ENCODE assay signal across 16 cellular contexts in genomic region chr17:35171834-35172233, GRCh38. TPM values are rescaled to one million over a fixed set of nuclear protein-coding genes. Genes with fewer than 3 reads are reported as not detected.
DNase-seq lines count a peak whose midpoint lies in the region; ATAC-seq and TF ChIP-seq lines count a peak whose summit lies in the region.
"Had no signal": no experiment of that assay in that cellular context is flagged by ENCODE, and none has a peak within 500 bp of the region (broad histone marks: within the 10 kb centered on the region; RNA-seq: fewer than 3 reads in every experiment).

No MANE protein-coding gene starts in this region.

- H3K9me3 ChIP-seq in IMR-90 (ENCODE audit: control insufficient read depth, insufficient read depth, low read length) (no peaks in the 10 kb centered on the region), psoas muscle (no peaks in the 10 kb centered on the region)
- H3K9me3 ChIP-seq: HAP-1, transverse colon had no signal

- H3K56ac ChIP-seq in IMR-90 (ENCODE audit: extremely low read depth, insufficient read depth, low read length): no peak overlapping the region

- peak overlapping the region; percentile 29 for H3K4me3 Mint-ChIP-seq in activated naive CD8-positive, alpha-beta T cell treated with anti-CD3 and anti-CD28 coated beads for 36 hours
- H3K4me3 Mint-ChIP-seq: activated B cell treated with CpG ODN at 0.5 μM for 24 hours, neural crest cell had no signal

- H2AK9ac ChIP-seq in IMR-90 (replicated peaks; ENCODE audit: low read depth, low read length, poor library complexity): no peak overlapping the region

- DNase-seq in activated CD4-positive, CD25-positive, alpha-beta regulatory T cell treated with anti-CD3 and anti-CD28 coated beads, Interleukin-2, amount 50 U/mL, for 72 hours: no peak
- DNase-seq in IMR-90 (peak; percentile 32), lung microvascular endothelial cell (ENCODE audit: low read depth in 2 of 2) (peak; percentile 21 to 36), psoas muscle (no peak), NCI-H1417 (lab: John Stamatoyannopoulos, UW) (no peak)
- DNase-seq in activated naive CD8-positive, alpha-beta T cell treated with anti-CD3 and anti-CD28 coated beads for 36 hours: no peak
- DNase-seq: activated B cell treated with CpG ODN at 0.5 μM for 24 hours, DMS153, head of caudate nucleus, left colon, transverse colon had no signal

- H3K23ac ChIP-seq in IMR-90 (ENCODE audit: low read depth, low read length): no peak overlapping the region

- H3K27me3 ChIP-seq in IMR-90 (ENCODE audit: control insufficient read depth, insufficient read depth, low read length): peaks cover 4% of the 10 kb centered on the region; the same call in 1 of the 2 replicates
- H3K27me3 ChIP-seq in psoas muscle (ENCODE audit: insufficient read depth in 3 of 3, low read length in 2 of 3): no peaks in the 10 kb centered on the region
- H3K27me3 ChIP-seq: transverse colon had no signal

- no peak for TF ChIP-seq CTCF in IMR-90 (conservative IDR thresholded peaks at IDR 0.05; ENCODE audit: low read depth, low read length)
- TF ChIP-seq CTCF in psoas muscle (IDR thresholded peaks at IDR 0.05): no peak

- H3K18ac ChIP-seq in IMR-90 (ENCODE audit: low read depth, low read length): no peak overlapping the region

- no peaks in the 10 kb centered on the region for H3K79me1 ChIP-seq in IMR-90 (ENCODE audit: low read depth in 1 of 2, low read length in 2 of 2)

- peak; percentile 48 to 54 for ATAC-seq in activated CD4-positive, CD25-positive, alpha-beta regulatory T cell treated with anti-CD3 and anti-CD28 coated beads, Interleukin-2, amount 50 U/mL, for 24 hours
- ATAC-seq in IMR-90 (ENCODE audit: low read depth): peak; percentile 48
- no peak for ATAC-seq in psoas muscle
- no peak for ATAC-seq in GM18520 (IDR thresholded peaks at IDR 0.05; ENCODE audit: unreplicated experiment)
- ATAC-seq: left colon had no signal

- H3K27ac Mint-ChIP-seq in activated naive CD8-positive, alpha-beta T cell treated with anti-CD3 and anti-CD28 coated beads for 36 hours: peak overlapping the region; percentile 80
- H3K27ac Mint-ChIP-seq: activated B cell treated with CpG ODN at 0.5 μM for 24 hours had no signal

- H3K4me3 ChIP-seq in IMR-90 (ENCODE audit: insufficient read depth, low read depth, low read length) (no peak overlapping the region), psoas muscle (no peak overlapping the region)
- H3K4me3 ChIP-seq: HAP-1, transverse colon had no signal

- no peaks in the 10 kb centered on the region for H3K27me3 Mint-ChIP-seq in activated naive CD8-positive, alpha-beta T cell treated with anti-CD3 and anti-CD28 coated beads for 36 hours

- H3K4me2 ChIP-seq in IMR-90 (ENCODE audit: low read depth, low read length): no peak overlapping the region

- no peak overlapping the region for H2BK5ac ChIP-seq in IMR-90 (ENCODE audit: low read depth, low read length, poor library complexity, severe bottlenecking)

- H3K9me3 Mint-ChIP-seq in activated naive CD8-positive, alpha-beta T cell treated with anti-CD3 and anti-CD28 coated beads for 36 hours: no peaks in the 10 kb centered on the region
- H3K9me3 Mint-ChIP-seq: activated B cell treated with CpG ODN at 0.5 μM for 24 hours, neural crest cell had no signal

- no peak overlapping the region for H2BK20ac ChIP-seq in IMR-90 (ENCODE audit: low read depth, low read length)

- dilution Hi-C loops in IMR-90 (cut with HindIII; ENCODE audit: low sequenced_read_pairs, unreplicated experiment): no loop called here

- H3K36me3 ChIP-seq in IMR-90 (ENCODE audit: control insufficient read depth, insufficient read depth, low read length) (no peaks in the 10 kb centered on the region), psoas muscle (ENCODE audit: insufficient read depth in 1 of 2, low read depth in 1 of 2) (peaks cover 5 to 98% of the 10 kb centered on the region in 2 donors)
- H3K36me3 ChIP-seq: HAP-1, transverse colon had no signal

- no peak overlapping the region for H4K8ac ChIP-seq in IMR-90 (ENCODE audit: low read depth in 2 of 2, low read length in 2 of 2)

- intact Hi-C loops in IMR-90 (cut with micrococcal nuclease) (loop anchor here (1.0 to 10.0 kb wide), 6 partner anchors 70 to 575 kb away; partner anchors contain the start of genes SLFN12 and SLFN5), psoas muscle (cut with DNase I) (loop anchor here in 1 of 2 donors (5.0 kb wide), 1 partner anchor 360 kb away; no protein-coding TSS in a partner anchor)

- in situ Hi-C loops in IMR-90 (cut with MboI; ENCODE audit: low sequenced_read_pairs): no loop called here

- H4K91ac ChIP-seq in IMR-90 (ENCODE audit: insufficient read depth, low read depth, low read length): no peak overlapping the region

- no peak overlapping the region for H2BK120ac ChIP-seq in IMR-90 (ENCODE audit: low read depth, low read length)

- no peak overlapping the region for H2BK15ac ChIP-seq in IMR-90 (ENCODE audit: low read depth, low read length)

- H3K27ac ChIP-seq in IMR-90 (ENCODE audit: insufficient read depth, low read length) (no peak overlapping the region), psoas muscle (no peak overlapping the region)
- H3K27ac ChIP-seq: transverse colon had no signal

- no peak overlapping the region for H4K5ac ChIP-seq in IMR-90 (ENCODE audit: low read depth, low read length)

- no TSS peak for BruUV-seq in IMR-90 (replicated peaks; lab: Mats Ljungman, UMichigan)

- 0 out of 2 replicates have a peak, but pooled peaks cover 5% of the 10 kb centered on the region for H3K9me1 ChIP-seq in IMR-90 (ENCODE audit: insufficient read depth, low read length)

- H3K9ac ChIP-seq in IMR-90 (ENCODE audit: low read depth, low read length): no peak overlapping the region

- peaks cover 4% of the 10 kb centered on the region; the same call in 1 of the 2 replicates for H3K4me1 ChIP-seq in IMR-90 (ENCODE audit: control insufficient read depth, insufficient read depth, low read length)
- H3K4me1 ChIP-seq in psoas muscle: no peaks in the 10 kb centered on the region
- H3K4me1 ChIP-seq: HAP-1, transverse colon had no signal

- no peak overlapping the region for H2AFZ ChIP-seq in IMR-90 (replicated peaks; ENCODE audit: low read length, poor library complexity)

- H2AK5ac ChIP-seq in IMR-90 (ENCODE audit: low read depth, low read length): no peak overlapping the region

- H3K4ac ChIP-seq in IMR-90 (ENCODE audit: low read depth, low read length): no peak overlapping the region

- POLR2A ChIA-PET in IMR-90 (lab: Charles Lee; ENCODE audit: unreplicated experiment): no interaction called here

- H4K20me1 ChIP-seq in IMR-90 (ENCODE audit: insufficient read depth, low read length): no peaks in the 10 kb centered on the region

- no peak overlapping the region for H3K14ac ChIP-seq in IMR-90 (replicated peaks; ENCODE audit: low read depth, low read length)

- no peak for TF ChIP-seq RAD21 in IMR-90 (IDR thresholded peaks at IDR 0.05; ENCODE audit: low read length)

- no peaks in the 10 kb centered on the region for H3K36me3 Mint-ChIP-seq in activated naive CD8-positive, alpha-beta T cell treated with anti-CD3 and anti-CD28 coated beads for 36 hours

- no CpG with 5 or more reads among the region's 2 CpGs for WGBS in IMR-90 (ENCODE audit: extremely low coverage in 2 of 2, insufficient read length in 1 of 2), 2 experiments
- 59 to 65% (median 59%) methylated on average over 2 of the region's 2 CpGs for WGBS in psoas muscle, 3 donors

- peaks cover 42% of the 10 kb centered on the region for H3K4me1 Mint-ChIP-seq in activated naive CD8-positive, alpha-beta T cell treated with anti-CD3 and anti-CD28 coated beads for 36 hours
- H3K4me1 Mint-ChIP-seq: activated B cell treated with CpG ODN at 0.5 μM for 24 hours, neural crest cell had no signal

- CTCF ChIA-PET in IMR-90 (lab: Yijun Ruan, JAX): interaction anchor here (1.0 kb wide), 1 partner anchor 369 kb away, joined by 3 read pairs; no protein-coding TSS in a partner anchor

- TF ChIP-seq POLR2A in IMR-90 (IDR thresholded peaks at IDR 0.05; ENCODE audit: low read depth, low read length): no peak

RNA-seq across cellular contexts. Expression of gene SLC35G3, which starts 22.4 kb away (rescaled TPM):
- total RNA-seq in IMR-90 (2012; rRNA removed): not detected in 2 replicates
- not detected in 2 replicates for polyA plus RNA-seq in IMR-90 (2012; rRNA removed)
- not detected in 2 replicates for polyA plus RNA-seq in IMR-90 (2012; cell fraction: cytosol; rRNA removed)
- polyA plus RNA-seq in IMR-90 (2012; cell fraction: nucleus; rRNA removed; ENCODE audit: low replicate concordance): not detected in 2 replicates
- not detected for total RNA-seq in activated naive CD8-positive, alpha-beta T cell treated with anti-CD3 and anti-CD28 coated beads for 36 hours
- total RNA-seq in lung microvascular endothelial cell: not detected in 2 replicates
- total RNA-seq in psoas muscle: not detected
- polyA plus RNA-seq in psoas muscle: not detected
- total RNA-seq: left colon, neural crest cell, skeletal muscle tissue, transverse colon had no signal

RNA-seq across cellular contexts. Expression of gene UNC45B, which starts 24.2 kb away (rescaled TPM):
- total RNA-seq in IMR-90 (2012; rRNA removed) (not detected in 2 replicates), lung microvascular endothelial cell (not detected in 2 replicates), psoas muscle (100 to 1,000 TPM; 109 to 395 (median 175) TPM)
- polyA plus RNA-seq in IMR-90 (2012; rRNA removed) (not detected in 2 replicates), psoas muscle (10 to 100 TPM in 2 of 3 donors, 1 to 10 TPM in 1; 6.2 to 33.6 (median 33.1) TPM)
- polyA plus RNA-seq in IMR-90 (2012; cell fraction: cytosol; rRNA removed): not detected in 2 replicates
- not detected in 2 replicates for polyA plus RNA-seq in IMR-90 (2012; cell fraction: nucleus; rRNA removed; ENCODE audit: low replicate concordance)
- total RNA-seq in activated naive CD8-positive, alpha-beta T cell treated with anti-CD3 and anti-CD28 coated beads for 36 hours: under 1 TPM; 0.06 to 0.10 TPM
- total RNA-seq: activated B cell treated with CpG ODN at 0.5 μM for 24 hours, left colon, neural crest cell had no signal

RNA-seq across cellular contexts. Expression of gene NLE1, which starts 29.7 kb away (rescaled TPM):
- 23.7 and 24.4 TPM in 2 replicates for total RNA-seq in IMR-90 (2012; rRNA removed)
- 18.0 and 18.6 TPM in 2 replicates for polyA plus RNA-seq in IMR-90 (2012; rRNA removed)
- 17.3 and 19.2 TPM in 2 replicates for polyA plus RNA-seq in IMR-90 (2012; cell fraction: cytosol; rRNA removed)
- 19.9 and 38.3 TPM in 2 replicates for polyA plus RNA-seq in IMR-90 (2012; cell fraction: nucleus; rRNA removed; ENCODE audit: low replicate concordance)
- 10 to 100 TPM; 59.9 to 61.8 TPM for total RNA-seq in activated naive CD8-positive, alpha-beta T cell treated with anti-CD3 and anti-CD28 coated beads for 36 hours
- total RNA-seq in lung microvascular endothelial cell: 9.9 and 12.2 TPM in 2 replicates
- 10 to 100 TPM in 2 of 4 donors, 1 to 10 TPM in 2; 9.8 to 11.9 (median 10.2) TPM for total RNA-seq in psoas muscle
- 10 to 100 TPM in 2 of 3 donors, 1 to 10 TPM in 1; 9.1 to 15.6 (median 10.6) TPM for polyA plus RNA-seq in psoas muscle

RNA-seq across cellular contexts. Expression of gene FNDC8, which starts 50.4 kb away (rescaled TPM):
- not detected in 2 replicates for total RNA-seq in IMR-90 (2012; rRNA removed)
- polyA plus RNA-seq in IMR-90 (2012; rRNA removed): not detected in 2 replicates
- not detected in 2 replicates for polyA plus RNA-seq in IMR-90 (2012; cell fraction: cytosol; rRNA removed)
- polyA plus RNA-seq in IMR-90 (2012; cell fraction: nucleus; rRNA removed; ENCODE audit: low replicate concordance): not detected in 2 replicates
- not detected for total RNA-seq in activated naive CD8-positive, alpha-beta T cell treated with anti-CD3 and anti-CD28 coated beads for 36 hours
- not detected in 2 replicates for total RNA-seq in lung microvascular endothelial cell
- not detected for total RNA-seq in psoas muscle
- polyA plus RNA-seq in psoas muscle: not detected
- total RNA-seq: activated B cell treated with CpG ODN at 0.5 μM for 24 hours, left colon, neural crest cell, skeletal muscle tissue, transverse colon had no signal

RNA-seq across cellular contexts. Expression of gene RAD51D, which starts 52.2 kb away (rescaled TPM):
- total RNA-seq in IMR-90 (2012; rRNA removed): 9.7 and 12.7 TPM in 2 replicates
- 8.8 and 10.8 TPM in 2 replicates for polyA plus RNA-seq in IMR-90 (2012; rRNA removed)
- 8.1 and 11.1 TPM in 2 replicates for polyA plus RNA-seq in IMR-90 (2012; cell fraction: cytosol; rRNA removed)
- 15.5 and 17.2 TPM in 2 replicates for polyA plus RNA-seq in IMR-90 (2012; cell fraction: nucleus; rRNA removed; ENCODE audit: low replicate concordance)
- total RNA-seq in activated naive CD8-positive, alpha-beta T cell treated with anti-CD3 and anti-CD28 coated beads for 36 hours: 10 to 100 TPM; 25.8 to 30.8 TPM
- 6.0 and 7.4 TPM in 2 replicates for total RNA-seq in lung microvascular endothelial cell
- 1 to 10 TPM; 4.0 to 6.2 (median 6.0) TPM for total RNA-seq in psoas muscle
- 1 to 10 TPM; 3.6 to 5.4 (median 3.9) TPM for polyA plus RNA-seq in psoas muscle

Comparison
In these comparisons a context has a peak if more than half of its experiments do, and no peak if none do; other contexts are left out.
1. ATAC-seq: peak in activated CD4-positive, CD25-positive, alpha-beta regulatory T cell treated with anti-CD3 and anti-CD28 coated beads, Interleukin-2, amount 50 U/mL, for 24 hours (2 of 2) and IMR-90 (single experiment); none in psoas muscle (0 of 4) and GM18520 (single experiment).
2. DNase-seq: peak in IMR-90 (single experiment) and lung microvascular endothelial cell (2 of 2); none in activated CD4-positive, CD25-positive, alpha-beta regulatory T cell treated with anti-CD3 and anti-CD28 coated beads, Interleukin-2, amount 50 U/mL, for 72 hours (single experiment), activated naive CD8-positive, alpha-beta T cell treated with anti-CD3 and anti-CD28 coated beads for 36 hours (single experiment), psoas muscle (0 of 2) and NCI-H1417 (0 of 3).
3. RNA of gene UNC45B, which starts 24.2 kb away (total RNA-seq): 109 to 395 TPM in psoas muscle; 0.06 to 0.10 TPM in activated naive CD8-positive, alpha-beta T cell treated with anti-CD3 and anti-CD28 coated beads for 36 hours, not detected in IMR-90 and not detected in lung microvascular endothelial cell; every median in the first group is over 10 times any median in the second.